Comparison of ENCODE assay signal across 22 cellular contexts in the genomic region with DNA sequence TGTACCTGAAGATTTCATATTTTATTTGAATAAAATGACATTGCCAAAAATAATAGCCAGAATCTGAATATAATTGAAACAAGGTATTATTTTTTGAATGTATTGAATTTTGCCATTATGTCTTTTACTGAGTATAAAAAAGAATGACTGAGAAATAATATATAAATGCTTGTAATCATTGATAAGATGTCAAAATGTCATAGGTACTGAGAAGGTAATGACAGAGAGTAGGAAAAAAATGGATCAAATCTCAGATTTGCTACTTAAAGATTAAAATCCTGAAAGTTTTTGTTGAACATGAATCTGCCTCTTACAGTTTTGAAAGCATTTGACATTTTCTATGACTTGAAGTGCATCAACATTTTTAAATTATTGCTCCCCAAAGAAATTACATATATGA.
DNase-seq lines count a peak whose midpoint lies in the region; FAIRE-seq and TF ChIP-seq lines count a peak whose summit lies in the region.
"Had no signal": no experiment of that assay in that cellular context is flagged by ENCODE, and none has a peak within 500 bp of the region (broad histone marks: within the 10 kb centered on the region; RNA-seq: fewer than 3 reads in every experiment).

No MANE protein-coding gene starts in this region.

- no peak for DNase-seq in RCC 7860 (ENCODE audit: low spot score)
- peak; percentile 10 for DNase-seq in putamen (ENCODE audit: low spot score)
- no peak for DNase-seq in NCI-H1092 treated with DMSO at 0.1 percent for 48 hours (lab: John Stamatoyannopoulos, UW)
- no peak for DNase-seq in KG1 (lab: John Stamatoyannopoulos, UW)
- no peak for DNase-seq in RWPE1 (ENCODE audit: low spot score)
- no peak for DNase-seq in inferior parietal cortex (ENCODE audit: extremely low spot score)
- DNase-seq: 8988T; AML-193; Caco-2; Calu3; CD4-positive, alpha-beta T cell; CD8-positive, alpha-beta T cell; DMS79 treated with DMSO at 0.1 percent for 48 hours; GF-D8 had no signal

- no peak overlapping the region for H2AFZ ChIP-seq in neural cell (ENCODE audit: low read depth, low read length)

- TF ChIP-seq CTCF in neural cell (IDR thresholded peaks at IDR 0.05; ENCODE audit: poor library complexity, severe bottlenecking) (no peak), RWPE1 (conservative IDR thresholded peaks at IDR 0.05; ENCODE audit: low read depth) (no peak)

- FAIRE-seq in RCC 7860 (lab: Jason Lieb, UNC) (peak; percentile 41), colon (lab: Jason Lieb, UNC) (peak; percentile 33)
- FAIRE-seq: A549, D721Med, GM12891, GM19239 had no signal

- no peak overlapping the region for H3K9ac ChIP-seq in neural cell (ENCODE audit: low read length)
- H3K9ac ChIP-seq: BLaER1 treated with 17β-estradiol and CSF1 and Interleukin-3, amounts not matched to agents 10 nM and 100 nM had no signal

- CTCF ChIA-PET in RWPE1 (lab: Yijun Ruan, JAX): no interaction called here

- TF ChIP-seq EP300 in neural cell (conservative IDR thresholded peaks at IDR 0.05; ENCODE audit: poor library complexity, severe bottlenecking): peak; percentile 97

- no peaks in the 10 kb centered on the region for H3K79me2 ChIP-seq in neural cell (replicated peaks; ENCODE audit: insufficient read depth, low read length)

- no peaks in the 10 kb centered on the region for H3F3A ChIP-seq in neural cell (ENCODE audit: insufficient read depth, low read length, poor library complexity, severe bottlenecking)

- H3K4me2 ChIP-seq in neural cell (ENCODE audit: low read length): no peak overlapping the region
- H3K4me2 ChIP-seq: A549; BLaER1 treated with 17β-estradiol and CSF1 and Interleukin-3, amounts not matched to agents 10 nM and 100 nM had no signal

- H3K27ac ChIP-seq in neural cell (ENCODE audit: low read length): peak overlapping the region; percentile 70
- no peak overlapping the region for H3K27ac ChIP-seq in RWPE1
- H3K27ac ChIP-seq: A549; BLaER1 treated with 17β-estradiol and CSF1 and Interleukin-3, amounts not matched to agents 10 nM and 100 nM; C4-2B had no signal

- no peaks in the 10 kb centered on the region for H4K20me1 ChIP-seq in neural cell (ENCODE audit: insufficient read depth)
- H4K20me1 ChIP-seq: BLaER1 treated with 17β-estradiol and CSF1 and Interleukin-3, amounts not matched to agents 10 nM and 100 nM had no signal

- H3K4me3 ChIP-seq in neural cell (ENCODE audit: low read length): no peak overlapping the region
- H3K4me3 ChIP-seq: A549; BLaER1 treated with 17β-estradiol and CSF1 and Interleukin-3, amounts not matched to agents 10 nM and 100 nM had no signal

- H3K9me3 ChIP-seq in neural cell (ENCODE audit: low read length): no peaks in the 10 kb centered on the region
- H3K9me3 ChIP-seq: A549; BLaER1 treated with 17β-estradiol and CSF1 and Interleukin-3, amounts not matched to agents 10 nM and 100 nM; Caco-2 had no signal

- no peak for TF ChIP-seq RAD21 in neural cell (conservative IDR thresholded peaks at IDR 0.05)

- no peaks in the 10 kb centered on the region for H3K9me2 ChIP-seq in neural cell (ENCODE audit: insufficient read depth, low read length)

- no peaks in the 10 kb centered on the region for H3K36me3 ChIP-seq in neural cell (ENCODE audit: insufficient read depth, low read length)
- H3K36me3 ChIP-seq: BLaER1 treated with 17β-estradiol and CSF1 and Interleukin-3, amounts not matched to agents 10 nM and 100 nM had no signal

- no peaks in the 10 kb centered on the region for H3K27me3 ChIP-seq in neural cell (ENCODE audit: insufficient read depth, low read depth, low read length)
- H3K27me3 ChIP-seq: BLaER1 treated with 17β-estradiol and CSF1 and Interleukin-3, amounts not matched to agents 10 nM and 100 nM had no signal

- POLR2A ChIA-PET in RWPE1 (lab: Yijun Ruan, JAX; ENCODE audit: low non-redundant PET): no interaction called here

TF ChIP-seq in neural cell, 6 proteins besides CTCF, POLR2A, EP300 and RAD21:
- TF ChIP-seq, protein P1, sequence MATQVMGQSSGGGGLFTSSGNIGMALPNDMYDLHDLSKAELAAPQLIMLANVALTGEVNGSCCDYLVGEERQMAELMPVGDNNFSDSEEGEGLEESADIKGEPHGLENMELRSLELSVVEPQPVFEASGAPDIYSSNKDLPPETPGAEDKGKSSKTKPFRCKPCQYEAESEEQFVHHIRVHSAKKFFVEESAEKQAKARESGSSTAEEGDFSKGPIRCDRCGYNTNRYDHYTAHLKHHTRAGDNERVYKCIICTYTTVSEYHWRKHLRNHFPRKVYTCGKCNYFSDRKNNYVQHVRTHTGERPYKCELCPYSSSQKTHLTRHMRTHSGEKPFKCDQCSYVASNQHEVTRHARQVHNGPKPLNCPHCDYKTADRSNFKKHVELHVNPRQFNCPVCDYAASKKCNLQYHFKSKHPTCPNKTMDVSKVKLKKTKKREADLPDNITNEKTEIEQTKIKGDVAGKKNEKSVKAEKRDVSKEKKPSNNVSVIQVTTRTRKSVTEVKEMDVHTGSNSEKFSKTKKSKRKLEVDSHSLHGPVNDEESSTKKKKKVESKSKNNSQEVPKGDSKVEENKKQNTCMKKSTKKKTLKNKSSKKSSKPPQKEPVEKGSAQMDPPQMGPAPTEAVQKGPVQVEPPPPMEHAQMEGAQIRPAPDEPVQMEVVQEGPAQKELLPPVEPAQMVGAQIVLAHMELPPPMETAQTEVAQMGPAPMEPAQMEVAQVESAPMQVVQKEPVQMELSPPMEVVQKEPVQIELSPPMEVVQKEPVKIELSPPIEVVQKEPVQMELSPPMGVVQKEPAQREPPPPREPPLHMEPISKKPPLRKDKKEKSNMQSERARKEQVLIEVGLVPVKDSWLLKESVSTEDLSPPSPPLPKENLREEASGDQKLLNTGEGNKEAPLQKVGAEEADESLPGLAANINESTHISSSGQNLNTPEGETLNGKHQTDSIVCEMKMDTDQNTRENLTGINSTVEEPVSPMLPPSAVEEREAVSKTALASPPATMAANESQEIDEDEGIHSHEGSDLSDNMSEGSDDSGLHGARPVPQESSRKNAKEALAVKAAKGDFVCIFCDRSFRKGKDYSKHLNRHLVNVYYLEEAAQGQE (IDR thresholded peaks at IDR 0.05; ENCODE audit: borderline replicate concordance): peak; percentile 34
- TF ChIP-seq POLR2AphosphoS5 (IDR thresholded peaks at IDR 0.05) (peak; percentile 66), EZH2 (IDR thresholded peaks at IDR 0.05; ENCODE audit: borderline replicate concordance, insufficient read depth, low read length, poor library complexity, severe bottlenecking) (no peak), SMC3 (conservative IDR thresholded peaks at IDR 0.05; ENCODE audit: poor library complexity) (no peak)
